ENCODE assay signal across 9 cellular contexts in genomic region chr11:104772806-104773241, GRCh38.
A peak's percentile ranks its signal among the peaks of the same experiment; 100 is the strongest.
DNase-seq lines count a peak whose midpoint lies in the region; ATAC-seq, FAIRE-seq and TF ChIP-seq lines count a peak whose summit lies in the region.
"Had no signal": no experiment of that assay in that cellular context is flagged by ENCODE, and none has a peak within 500 bp of the region (broad histone marks: within the 10 kb centered on the region; RNA-seq: fewer than 3 reads in every experiment).

No MANE protein-coding gene starts in this region.

- TF ChIP-seq CTCF in astrocyte (IDR thresholded peaks at IDR 0.05; ENCODE audit: insufficient read depth, low read depth, low read length): no peak
- TF ChIP-seq CTCF in keratinocyte (optimal IDR thresholded peaks at IDR 0.05 in 1 of 3, IDR thresholded peaks at IDR 0.05 in 1 of 3, conservative IDR thresholded peaks at IDR 0.05 in 1 of 3; ENCODE audit: extremely low read depth in 1 of 3, insufficient read depth in 2 of 3, low read length in 3 of 3): no peak

- dilution Hi-C loops in keratinocyte (cut with MboI; ENCODE audit: extremely low pct_ligation_motif_present, low sequenced_read_pairs): no loop called here

- H3K36me3 Mint-ChIP-seq in astrocyte (ENCODE audit: low read depth, unreplicated experiment): no peaks in the 10 kb centered on the region

- H3K27me3 Mint-ChIP-seq in astrocyte (ENCODE audit: low read depth, unreplicated experiment): no peaks in the 10 kb centered on the region

- H4K20me1 ChIP-seq in astrocyte (ENCODE audit: insufficient read depth, low read length): no peaks in the 10 kb centered on the region
- no peaks in the 10 kb centered on the region for H4K20me1 ChIP-seq in keratinocyte (ENCODE audit: control insufficient read depth, extremely low read depth, insufficient read depth, low read length)

- H2AFZ ChIP-seq in astrocyte (ENCODE audit: low read depth, low read length) (peak overlapping the region; percentile 23), keratinocyte (ENCODE audit: control insufficient read depth, low read length) (no peak overlapping the region)

- FAIRE-seq in H54 (lab: Jason Lieb, UNC) (peak; percentile 57), astrocyte (lab: Jason Lieb, UNC) (peak; percentile 91), keratinocyte (lab: Jason Lieb, UNC) (peak; percentile 95)

- no peak overlapping the region for H3K4me3 Mint-ChIP-seq in astrocyte (ENCODE audit: unreplicated experiment)
- H3K4me3 Mint-ChIP-seq: activated T-cell treated with anti-CD3 and anti-CD28 coated beads, Interleukin-2, amount 50 U/mL, for 72 hours had no signal

- peak overlapping the region; percentile 66 for H3K4me2 ChIP-seq in astrocyte (ENCODE audit: low read length)
- H3K4me2 ChIP-seq in keratinocyte (ENCODE audit: control insufficient read depth, extremely low read depth, insufficient read depth, low read depth, low read length): peak overlapping the region; percentile 39

- H3K9ac ChIP-seq in astrocyte (ENCODE audit: low read length) (peak overlapping the region; percentile 12), keratinocyte (ENCODE audit: control insufficient read depth, extremely low read depth, insufficient read depth, low read length) (peak overlapping the region; percentile 1)

- H3K9me1 ChIP-seq in keratinocyte (ENCODE audit: control insufficient read depth, extremely low read depth, insufficient read depth, low read length): no peaks in the 10 kb centered on the region

- no peak for TF ChIP-seq POLR2A in H54 (IDR thresholded peaks at IDR 0.05; ENCODE audit: low read depth, low read length)

- peak overlapping the region; percentile 67 for H3K27ac Mint-ChIP-seq in astrocyte (ENCODE audit: unreplicated experiment)
- H3K27ac Mint-ChIP-seq: activated T-cell treated with anti-CD3 and anti-CD28 coated beads, Interleukin-2, amount 50 U/mL, for 72 hours had no signal

- DNase-seq in A172 (ENCODE audit: low spot score): peak; percentile 84
- DNase-seq in H54 (ENCODE audit: insufficient read length, low spot score): peak; percentile 13
- DNase-seq in astrocyte (ENCODE audit: low read depth): peak; percentile 92
- DNase-seq in keratinocyte (ENCODE audit: low read depth, low spot score): peak; percentile 76
- DNase-seq in NCI-H82 treated with DMSO at 0.1 percent for 48 hours (lab: John Stamatoyannopoulos, UW; ENCODE audit: unreplicated experiment): no peak
- DNase-seq in SIG-M5 (lab: John Stamatoyannopoulos, UW): no peak
- no peak for DNase-seq in iPS-NIHi7 (ENCODE audit: extremely low spot score)
- DNase-seq: activated T-cell treated with anti-CD3 and anti-CD28 coated beads, Interleukin-2, amount 50 U/mL, for 72 hours had no signal

- H3K4me1 Mint-ChIP-seq in astrocyte (ENCODE audit: low read depth, unreplicated experiment): peaks cover 20% of the 10 kb centered on the region

- no peaks in the 10 kb centered on the region for H3K36me3 ChIP-seq in astrocyte (ENCODE audit: insufficient read depth, low read length)
- H3K36me3 ChIP-seq in keratinocyte (ENCODE audit: control insufficient read depth in 2 of 2, extremely low read depth in 1 of 2, insufficient read depth in 2 of 2, low read length in 2 of 2): no peaks in the 10 kb centered on the region

- no peaks in the 10 kb centered on the region for H3K27me3 ChIP-seq in astrocyte (ENCODE audit: insufficient read depth, low read length)
- no peaks in the 10 kb centered on the region for H3K27me3 ChIP-seq in keratinocyte (ENCODE audit: control insufficient read depth, extremely low read depth, insufficient read depth, low read length)

- peak overlapping the region; percentile 61 for H3K27ac ChIP-seq in astrocyte (ENCODE audit: low read depth, low read length)
- H3K27ac ChIP-seq in keratinocyte (ENCODE audit: control insufficient read depth, insufficient read depth, low read length): peak overlapping the region; percentile 85

- H3K4me1 ChIP-seq in astrocyte (ENCODE audit: insufficient read depth, low read length) (peaks cover 11% of the 10 kb centered on the region), keratinocyte (ENCODE audit: control insufficient read depth, extremely low read depth, insufficient read depth, low read length) (peaks cover 38% of the 10 kb centered on the region)

- H3K4me3 ChIP-seq in astrocyte (ENCODE audit: insufficient read depth, low read depth, low read length) (no peak overlapping the region), keratinocyte (ENCODE audit: control insufficient read depth in 2 of 3, extremely low read depth in 1 of 3, insufficient read depth in 2 of 3, low read depth in 1 of 3, low read length in 3 of 3) (no peak overlapping the region)

- no peaks in the 10 kb centered on the region for H3K9me3 ChIP-seq in astrocyte (ENCODE audit: insufficient read depth, low read depth, low read length)
- H3K9me3 ChIP-seq in keratinocyte (ENCODE audit: control insufficient read depth, low read depth, low read length): no peaks in the 10 kb centered on the region

- no peak for ATAC-seq in GM21528 (IDR thresholded peaks at IDR 0.05; ENCODE audit: low FRiP score, unreplicated experiment)

- no peaks in the 10 kb centered on the region for H3K79me2 ChIP-seq in astrocyte (ENCODE audit: insufficient read depth, low read length)
- no peaks in the 10 kb centered on the region for H3K79me2 ChIP-seq in keratinocyte (ENCODE audit: control insufficient read depth, insufficient read depth, low read length)

- peaks cover 3% of the 10 kb centered on the region for H3K9me3 Mint-ChIP-seq in astrocyte (ENCODE audit: unreplicated experiment)

Comparison
In these comparisons a context has a peak if more than half of its experiments do, and no peak if none do; other contexts are left out.
1. DNase-seq: peak in A172 (single experiment), H54 (single experiment), astrocyte (single experiment) and keratinocyte (single experiment); none in NCI-H82 treated with DMSO at 0.1 percent for 48 hours (single experiment), SIG-M5 (single experiment) and iPS-NIHi7 (single experiment).